Comparison of ENCODE assay signal across 10 cellular contexts in genomic region chr12:45183263-45183662, GRCh38. TPM values are rescaled to one million over a fixed set of nuclear protein-coding genes. Genes with fewer than 3 reads are reported as not detected.
DNase-seq lines count a peak whose midpoint lies in the region; ATAC-seq and TF ChIP-seq lines count a peak whose summit lies in the region.
"Had no signal": no experiment of that assay in that cellular context is flagged by ENCODE, and none has a peak within 500 bp of the region (broad histone marks: within the 10 kb centered on the region; RNA-seq: fewer than 3 reads in every experiment).

No MANE protein-coding gene starts in this region.

- in situ Hi-C loops in brain microvascular endothelial cell (cut with HindIII; ENCODE audit: low pct_ligation_motif_present, low sequenced_read_pairs): loop anchor here (25.0 kb wide), 1 partner anchor 204 kb away; no protein-coding TSS in a partner anchor

- POLR2A ChIA-PET in CD4-positive, alpha-beta memory T cell (lab: Charles Lee; ENCODE audit: partially characterized antibody): interaction anchor here (2.3 kb wide), 1 partner anchor 32 kb away, joined by 6 read pairs; no protein-coding TSS in a partner anchor

- peaks cover 11% of the 10 kb centered on the region for H3K9me3 Mint-ChIP-seq in mesothelial cell of epicardium
- peaks cover 0 to 17% (median 14%) of the 10 kb centered on the region in 8 donors for H3K9me3 Mint-ChIP-seq in CD4-positive, alpha-beta memory T cell

- DNase-seq in brain microvascular endothelial cell: no peak
- DNase-seq in mesothelial cell of epicardium (ENCODE audit: low spot score in 2 of 2, unreplicated experiment in 2 of 2): no peak
- no peak for DNase-seq in DMS79 treated with DMSO at 0.1 percent for 48 hours (lab: John Stamatoyannopoulos, UW)
- DNase-seq in CD4-positive, alpha-beta memory T cell: no peak
- DNase-seq: mesendoderm had no signal

- no peak overlapping the region for H3K9ac ChIP-seq in KMS-11

- CTCF ChIA-PET in CD4-positive, alpha-beta memory T cell (lab: Charles Lee; ENCODE audit: partially characterized antibody): interaction anchor here (0.7 to 1.7 kb wide), 6 partner anchors 12 to 205 kb away, joined by 3 to 10 read pairs (median 3); partner anchors contain the start of gene ANO6

- no peak overlapping the region for H3K4me3 Mint-ChIP-seq in mesothelial cell of epicardium
- no peak overlapping the region for H3K4me3 Mint-ChIP-seq in CD4-positive, alpha-beta memory T cell
- H3K4me3 Mint-ChIP-seq: IgD-negative memory B cell had no signal

- H3K36me3 Mint-ChIP-seq in mesothelial cell of epicardium: peaks cover 14% of the 10 kb centered on the region
- peaks cover 13 to 24% of the 10 kb centered on the region in 2 donors for H3K36me3 Mint-ChIP-seq in CD4-positive, alpha-beta memory T cell

- H3K79me2 ChIP-seq in KMS-11 (ENCODE audit: insufficient read depth, low read depth): no peaks in the 10 kb centered on the region

- TF ChIP-seq CTCF in C4-2B (conservative IDR thresholded peaks at IDR 0.05): peak; percentile 43
- TF ChIP-seq CTCF in KMS-11 (conservative IDR thresholded peaks at IDR 0.05; ENCODE audit: low read depth, low read length): 0 out of 2 replicates have a peak, but pooled peaks have one; percentile 20
- TF ChIP-seq CTCF in brain microvascular endothelial cell (IDR thresholded peaks at IDR 0.05; ENCODE audit: low read depth, low read length, missing control alignments): peak; percentile 24
- peak; percentile 25 for TF ChIP-seq CTCF in mesothelial cell of epicardium (IDR thresholded peaks at IDR 0.05; ENCODE audit: unreplicated experiment)

- H3K27ac Mint-ChIP-seq in mesothelial cell of epicardium: no peak overlapping the region
- H3K27ac Mint-ChIP-seq in CD4-positive, alpha-beta memory T cell: no peak overlapping the region
- H3K27ac Mint-ChIP-seq: IgD-negative memory B cell had no signal

- ATAC-seq in GM19397 (IDR thresholded peaks at IDR 0.05; ENCODE audit: unreplicated experiment) (no peak), GM21528 (IDR thresholded peaks at IDR 0.05; ENCODE audit: low FRiP score, unreplicated experiment) (no peak)

- H3K4me1 ChIP-seq in KMS-11 (ENCODE audit: low read depth, poor library complexity, severe bottlenecking): peaks cover 16% of the 10 kb centered on the region
- no peaks in the 10 kb centered on the region for H3K4me1 ChIP-seq in CD4-positive, alpha-beta memory T cell (ENCODE audit: insufficient read depth, low read length)

- no peaks in the 10 kb centered on the region for H3K4me1 Mint-ChIP-seq in mesothelial cell of epicardium
- H3K4me1 Mint-ChIP-seq in CD4-positive, alpha-beta memory T cell: no peaks in the 10 kb centered on the region

- no peak overlapping the region for H2AFZ ChIP-seq in KMS-11 (ENCODE audit: low read depth)

- H3K9me3 ChIP-seq in CD4-positive, alpha-beta memory T cell (ENCODE audit: control insufficient read depth in 1 of 2, low read length in 2 of 2): peaks cover 0 to 16% of the 10 kb centered on the region in 2 donors

- H3K27ac ChIP-seq in C4-2B (no peak overlapping the region), KMS-11 (no peak overlapping the region), brain microvascular endothelial cell (no peak overlapping the region)
- no peak overlapping the region for H3K27ac ChIP-seq in CD4-positive, alpha-beta memory T cell (ENCODE audit: low read depth, low read length)

- H3K27me3 ChIP-seq in KMS-11 (ENCODE audit: insufficient read depth, low read depth) (no peaks in the 10 kb centered on the region), brain microvascular endothelial cell (replicated peaks) (no peaks in the 10 kb centered on the region)
- H3K27me3 ChIP-seq in CD4-positive, alpha-beta memory T cell (ENCODE audit: insufficient read depth, low read length): no peaks in the 10 kb centered on the region

- H3K4me3 ChIP-seq in KMS-11 (IDR thresholded peaks at IDR 0.05; ENCODE audit: insufficient read depth, low read depth, low read length): no peak overlapping the region
- H3K4me3 ChIP-seq in brain microvascular endothelial cell (ENCODE audit: low read depth, low read length): no peak overlapping the region
- no peak overlapping the region for H3K4me3 ChIP-seq in CD4-positive, alpha-beta memory T cell (ENCODE audit: low read length in 2 of 2)

- no peaks in the 10 kb centered on the region for H4K20me1 ChIP-seq in KMS-11 (ENCODE audit: insufficient read depth)

- H3K36me3 ChIP-seq in KMS-11 (ENCODE audit: insufficient read depth) (no peaks in the 10 kb centered on the region), brain microvascular endothelial cell (replicated peaks) (no peaks in the 10 kb centered on the region)
- no peaks in the 10 kb centered on the region for H3K36me3 ChIP-seq in CD4-positive, alpha-beta memory T cell (ENCODE audit: insufficient read depth, low read length)

- H3K4me2 ChIP-seq in KMS-11: no peak overlapping the region

- intact Hi-C loops in CD4-positive, alpha-beta memory T cell (cut with micrococcal nuclease): loop anchor here (1.0 kb wide), 1 partner anchor 205 kb away; no protein-coding TSS in a partner anchor

- peaks cover 2% of the 10 kb centered on the region for H3K27me3 Mint-ChIP-seq in mesothelial cell of epicardium (ENCODE audit: low read depth)
- no peaks in the 10 kb centered on the region for H3K27me3 Mint-ChIP-seq in CD4-positive, alpha-beta memory T cell
- H3K27me3 Mint-ChIP-seq: IgD-negative memory B cell had no signal

RNA-seq across cellular contexts. Expression of gene ANO6, which starts 32.6 kb away (rescaled TPM):
- 40.1 to 41.1 TPM (median 40.9 TPM) in 3 replicates for total RNA-seq in mesothelial cell of epicardium
- total RNA-seq in CD4-positive, alpha-beta memory T cell: 10 to 100 TPM; 29.5 to 32.6 TPM
- polyA plus RNA-seq in CD4-positive, alpha-beta memory T cell: 10 to 100 TPM; 25.3 to 36.5 TPM
